2 cellular contexts compared by ENCODE assay signal in genomic region chr6:7165736-7166296, GRCh38.
TF ChIP-seq lines count a peak whose summit lies in the region.

No MANE protein-coding gene starts in this region.

TF ChIP-seq in IMR-90, 13 proteins besides CTCF, POLR2A, EP300 and RAD21 (continued from another document):
- TF ChIP-seq USF2 (IDR thresholded peaks at IDR 0.05; ENCODE audit: low read depth, low read length) (no peak), CHD1 (IDR thresholded peaks at IDR 0.05; ENCODE audit: low read depth, low read length) (no peak), MAFK (IDR thresholded peaks at IDR 0.05; ENCODE audit: low read depth, low read length) (no peak), FOS (IDR thresholded peaks at IDR 0.05; ENCODE audit: low read depth, low read length) (no peak), BHLHE40 (IDR thresholded peaks at IDR 0.05; ENCODE audit: low read depth, low read length) (no peak), MXI1 (IDR thresholded peaks at IDR 0.05; ENCODE audit: borderline replicate concordance, low read depth, low read length) (no peak), RCOR1 (IDR thresholded peaks at IDR 0.05; ENCODE audit: insufficient replicate concordance, low read length) (no peak), CEBPB (IDR thresholded peaks at IDR 0.05; ENCODE audit: low read depth, low read length) (no peak), SMC3 (IDR thresholded peaks at IDR 0.05; ENCODE audit: low read depth, low read length) (no peak), NFE2L2 (IDR thresholded peaks at IDR 0.05; ENCODE audit: low read depth, low read length) (no peak), MAZ (IDR thresholded peaks at IDR 0.05; ENCODE audit: borderline replicate concordance, low read depth, low read length) (no peak), RFX5 (IDR thresholded peaks at IDR 0.05; ENCODE audit: low read depth, low read length) (no peak)

TF ChIP-seq in SK-N-SH treated with all-trans-retinoic acid at 6 μM for 48 hours, 23 proteins besides CTCF, POLR2A, EP300 and RAD21 (continued from another document):
- no peak for TF ChIP-seq POU6F1 (CRISPR knock-in tag; IDR thresholded peaks at IDR 0.05; ENCODE audit: borderline replicate concordance, low read depth)
- no peak for TF ChIP-seq TSHZ2 (CRISPR knock-in tag; IDR thresholded peaks at IDR 0.05)
- no peak for TF ChIP-seq ZNF70 (CRISPR knock-in tag; IDR thresholded peaks at IDR 0.05)
- TF ChIP-seq ZNF565 (CRISPR knock-in tag; conservative IDR thresholded peaks at IDR 0.05; ENCODE audit: low read depth), result no peak
- TF ChIP-seq SNAI2 (CRISPR knock-in tag; IDR thresholded peaks at IDR 0.05), result no peak
- no peak for TF ChIP-seq CREB5 (CRISPR knock-in tag; IDR thresholded peaks at IDR 0.05; ENCODE audit: low read depth)
- TF ChIP-seq TCF4 (CRISPR knock-in tag; IDR thresholded peaks at IDR 0.05; ENCODE audit: borderline replicate concordance), result no peak
- no peak for TF ChIP-seq PPARA (CRISPR knock-in tag; IDR thresholded peaks at IDR 0.05; ENCODE audit: borderline replicate concordance)
- no peak for TF ChIP-seq CSRNP3 (CRISPR knock-in tag; IDR thresholded peaks at IDR 0.05)
- TF ChIP-seq GLIS3 (CRISPR knock-in tag; IDR thresholded peaks at IDR 0.05), result no peak
- TF ChIP-seq OSR1 (CRISPR knock-in tag; IDR thresholded peaks at IDR 0.05), result no peak
- no peak for TF ChIP-seq ARNTL (CRISPR knock-in tag; IDR thresholded peaks at IDR 0.05; ENCODE audit: borderline replicate concordance, low read depth)
